8 cellular contexts compared by ENCODE assay signal in genomic region chr14:58395815-58396626, GRCh38. TPM values are rescaled to one million over a fixed set of nuclear protein-coding genes. Genes with fewer than 3 reads are reported as not detected.
A peak's percentile ranks its signal among the peaks of the same experiment; 100 is the strongest.
DNase-seq lines count a peak whose midpoint lies in the region; FAIRE-seq and TF ChIP-seq lines count a peak whose summit lies in the region.

TSS of gene TOMM20L (plus strand) at chr14:58395930. CDS start at chr14:58395958, 28 bp downstream.

- H3K4me1 ChIP-seq in HEK293 (ENCODE audit: control insufficient read depth, insufficient read depth, low read length) (peaks cover 2% of the 10 kb centered on the region; the same call in 1 of the 2 replicates), breast epithelium (no peaks in the 10 kb centered on the region)

- peak within 1 kb of the TSS; percentile 84 for H3K27ac ChIP-seq in HEK293 (ENCODE audit: extremely low read depth, low read depth, low read length)
- H3K27ac ChIP-seq in WERI-Rb-1, result no peak within 1 kb of the TSS
- H3K27ac ChIP-seq in breast epithelium, result peak within 1 kb of the TSS; percentile 89 to 93

- TF ChIP-seq POLR2A in breast epithelium (IDR thresholded peaks at IDR 0.05), result no peak

- no peaks in the 10 kb centered on the region; a peak in 1 of 3 replicates for H3K36me3 ChIP-seq in HEK293 (ENCODE audit: control insufficient read depth in 2 of 2, insufficient read depth in 1 of 2, low read length in 2 of 2)
- no peaks in the 10 kb centered on the region; the same call in 1 of the 2 replicates for H3K36me3 ChIP-seq in WERI-Rb-1
- no peaks in the 10 kb centered on the region for H3K36me3 ChIP-seq in breast epithelium

- peak; percentile 91 for TF ChIP-seq CTCF in GM12874 (IDR thresholded peaks at IDR 0.05; ENCODE audit: insufficient read depth, low read depth, low read length)
- 0 out of 2 replicates have a peak, but pooled peaks have one; percentile 8 for TF ChIP-seq CTCF in HEK293 (tag by site-specific recombination; IDR thresholded peaks at IDR 0.05)
- peak; percentile 60 for TF ChIP-seq CTCF in WERI-Rb-1 (IDR thresholded peaks at IDR 0.05; ENCODE audit: low read depth, low read length)
- TF ChIP-seq CTCF in breast epithelium (IDR thresholded peaks at IDR 0.05), result peak in 1 of 3 donors; percentile 90
- TF ChIP-seq CTCF in D721Med (IDR thresholded peaks at IDR 0.05; ENCODE audit: insufficient read depth, missing control alignments), result no peak

- POLR2A ChIA-PET in HEK293 (lab: Yijun Ruan, JAX), result interaction anchor here (1.1 to 1.2 kb wide), 3 partner anchors 31 to 98 kb away, joined by 3 to 6 read pairs (median 5); partner anchors contain the start of genes ARID4A, KIAA0586 and TIMM9

- no peaks in the 10 kb centered on the region for H3K9me3 ChIP-seq in HEK293 (ENCODE audit: control insufficient read depth, insufficient read depth, low read depth, low read length)
- no peaks in the 10 kb centered on the region for H3K9me3 ChIP-seq in WERI-Rb-1 (ENCODE audit: severe bottlenecking)
- no peaks in the 10 kb centered on the region for H3K9me3 ChIP-seq in breast epithelium

- DNase-seq in MV-4-11 (lab: John Stamatoyannopoulos, UW), result peak; percentile 75
- DNase-seq in WERI-Rb-1, result peak; percentile 58
- DNase-seq in breast epithelium (ENCODE audit: low spot score in 2 of 2), result peak; percentile 59 to 70
- peak; percentile 34 for DNase-seq in inferior parietal cortex (ENCODE audit: extremely low spot score)
- DNase-seq in stimulated activated CD4-positive, alpha-beta T cell treated with anti-CD3 and anti-CD28 coated beads, Interleukin-12 subunit alpha, Interleukin-12 subunit beta, amount 100 ng/mL, for 24 hours (ENCODE audit: low read depth in 2 of 2), result peak; percentile 44 to 60
- no peak for DNase-seq in D721Med (ENCODE audit: insufficient read length, low spot score)

- intact Hi-C loops in breast epithelium (cut with DNase I; ENCODE audit: low total_unique reads), result no loop called here

- peak within 1 kb of the TSS; percentile 54 for H3K4me3 ChIP-seq in HEK293 (ENCODE audit: low read depth, low read length)
- H3K4me3 ChIP-seq in WERI-Rb-1 (ENCODE audit: low read depth, low read length), result peak within 1 kb of the TSS; percentile 19; the same call in 1 of the 2 replicates
- H3K4me3 ChIP-seq in breast epithelium, result peak within 1 kb of the TSS; percentile 44 to 80 (median 74)

- no peak for FAIRE-seq in D721Med (lab: Jason Lieb, UNC)

- CTCF ChIA-PET in HEK293 (lab: Yijun Ruan, JAX), result interaction anchor here (0.6 to 1.7 kb wide), 19 partner anchors 9 to 1823 kb away, joined by 3 to 8 read pairs (median 4); partner anchors contain the start of gene TIMM9

- H3K27me3 ChIP-seq in WERI-Rb-1 (ENCODE audit: insufficient read depth, low read depth, severe bottlenecking), result no peaks in the 10 kb centered on the region
- no peaks in the 10 kb centered on the region for H3K27me3 ChIP-seq in breast epithelium

TF ChIP-seq in HEK293, 187 proteins besides CTCF, POLR2A, EP300 and RAD21 (continues in another document):
- TF ChIP-seq ZBTB8A (tag by site-specific recombination; IDR thresholded peaks at IDR 0.05) (peak; percentile 26; the same call in 1 of the 2 replicates), ZBTB20 (tag by site-specific recombination; IDR thresholded peaks at IDR 0.05) (peak; percentile 34; the same call in 1 of the 2 replicates), ZSCAN30 (tag by site-specific recombination; IDR thresholded peaks at IDR 0.05) (peak; percentile 54; the same call in 1 of the 2 replicates), IKZF3 (tag by site-specific recombination; IDR thresholded peaks at IDR 0.05) (peak; percentile 36; the same call in 1 of the 2 replicates), ZBTB11 (tag by site-specific recombination; conservative IDR thresholded peaks at IDR 0.05; ENCODE audit: low read depth) (peak; percentile 10; the same call in 1 of the 2 replicates), ZNF513 (tag by site-specific recombination; IDR thresholded peaks at IDR 0.05) (peak; percentile 6; the same call in 1 of the 2 replicates), ZBTB26 (tag by site-specific recombination; optimal IDR thresholded peaks at IDR 0.05) (peak; percentile 30), ZNF366 (tag by site-specific recombination; conservative IDR thresholded peaks at IDR 0.05) (0 out of 2 replicates have a peak, but pooled peaks have one; percentile 10), ZNF561 (tag by site-specific recombination; IDR thresholded peaks at IDR 0.05; ENCODE audit: borderline replicate concordance) (peak; percentile 71; the same call in 1 of the 2 replicates), ZNF510 (tag by site-specific recombination; IDR thresholded peaks at IDR 0.05; ENCODE audit: insufficient replicate concordance) (no peak), ZNF660 (tag by site-specific recombination; IDR thresholded peaks at IDR 0.05) (peak; percentile 81; the same call in 1 of the 2 replicates), SCRT2 (tag by site-specific recombination; IDR thresholded peaks at IDR 0.05) (no peak), ZNF184 (tag by site-specific recombination; IDR thresholded peaks at IDR 0.05) (0 out of 2 replicates have a peak, but pooled peaks have one; percentile 37), ZNF768 (tag by site-specific recombination; IDR thresholded peaks at IDR 0.05) (no peak), ZBTB6 (tag by site-specific recombination; IDR thresholded peaks at IDR 0.05) (peak; percentile 12; the same call in 1 of the 2 replicates), ZNF449 (tag by site-specific recombination; IDR thresholded peaks at IDR 0.05) (peak; percentile 30; the same call in 1 of the 2 replicates)

RNA-seq across cellular contexts. Expression of gene TOMM20L, which starts in this region (rescaled TPM):
- total RNA-seq in breast epithelium, result not detected

Comparison
In these comparisons a context has a peak if more than half of its experiments do, and no peak if none do; other contexts are left out.
1. Peak in DNase-seq, H3K4me3 ChIP-seq and H3K27ac ChIP-seq in breast epithelium; RNA of the gene not detected or under 1 TPM.
2. H3K4me3 ChIP-seq: peak in every context shown above with its lines; median percentile 74 in breast epithelium; 54 in HEK293; 19 in WERI-Rb-1.